Comparison of ENCODE assay signal across 34 cellular contexts in the genomic region with DNA sequence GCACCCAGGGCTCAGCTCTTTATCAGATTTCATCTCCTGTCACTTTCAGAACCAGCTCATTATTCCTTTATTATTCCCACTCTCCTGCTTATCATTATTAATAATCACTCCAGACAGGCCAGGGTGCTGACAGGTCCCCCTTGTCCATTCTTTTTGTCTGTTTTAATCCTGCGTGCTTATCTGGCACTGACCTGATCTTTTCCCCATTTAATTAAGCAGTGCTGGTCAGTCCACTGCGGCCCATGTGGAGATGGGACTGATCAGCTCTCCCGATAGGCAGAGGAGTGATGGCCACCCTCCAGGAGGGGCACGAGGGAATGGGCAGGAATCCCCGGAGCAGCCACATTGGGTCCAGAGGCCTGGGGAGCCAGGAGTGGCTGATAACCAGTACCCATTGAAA.
"Had no signal": no experiment of that assay in that cellular context is flagged by ENCODE, and none has a peak within 500 bp of the region (broad histone marks: within the 10 kb centered on the region; RNA-seq: fewer than 3 reads in every experiment).

No MANE protein-coding gene starts in this region.

- H3K36me3 ChIP-seq: MG63 had no signal

- H3K27me3 ChIP-seq: MG63 had no signal

- DNase-seq: Karpas-422, Kasumi-1, MG63, MM.1S, MV-4-11, NCI-H1048, NCI-H1092, NCI-H1092 treated with DMSO at 0.1 percent for 48 hours, NCI-H1105, NCI-H1105 treated with DMSO at 0.1 percent for 48 hours, NCI-H1417 treated with DMSO at 0.1 percent for 48 hours, NCI-H1436, NCI-H1436 treated with DMSO at 0.1 percent for 48 hours, NCI-H146, NCI-H1694, NCI-H1694 treated with DMSO at 0.1 percent for 48 hours, NCI-H187, NCI-H187 treated with DMSO at 0.1 percent for 48 hours, NCI-H1930, NCI-H2029, NCI-H2029 treated with DMSO at 0.1 percent for 48 hours, NCI-H2081, NCI-H2081 treated with DMSO at 0.1 percent for 48 hours, NCI-H2107, NCI-H2171, NCI-H2171 treated with DMSO at 0.1 percent for 48 hours, NCI-H2227 treated with DMSO at 0.1 percent for 48 hours, NCI-H226, NCI-H345, NCI-H446, NCI-H446 treated with DMSO at 0.1 percent for 48 hours, NCI-H510A, NCI-H510A treated with DMSO at 0.1 percent for 48 hours, NCI-H524 had no signal

- H3K4me3 ChIP-seq: MG63 had no signal

- H3K9me3 ChIP-seq: MG63 had no signal
